ENCODE assay signal across 1 cellular context in the genomic region with DNA sequence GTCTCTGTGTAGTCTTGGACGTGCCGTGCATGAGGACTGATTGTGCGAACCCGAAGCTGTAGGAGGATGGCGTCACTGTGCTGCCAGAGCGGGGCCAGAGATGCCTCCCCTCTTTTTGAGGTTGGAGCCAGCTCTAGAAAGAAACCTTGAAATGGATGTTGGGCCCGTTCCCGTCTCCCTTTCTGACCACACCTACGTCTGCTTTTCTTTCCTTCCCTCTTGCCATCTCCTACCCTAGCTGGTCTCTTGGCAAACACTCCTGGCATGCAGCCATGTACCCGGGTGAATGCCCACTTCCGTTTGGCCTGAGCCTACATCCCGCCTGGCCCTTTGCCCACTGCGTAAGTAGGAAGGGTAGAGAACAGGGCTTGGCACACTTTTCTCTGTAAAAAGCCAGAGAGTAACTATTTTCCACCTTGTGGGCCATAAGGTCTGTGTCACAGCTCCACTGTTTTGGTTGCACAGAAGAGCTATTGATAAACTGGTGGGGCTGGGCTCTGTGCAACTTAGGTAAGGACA.
A peak's percentile ranks its signal among the peaks of the same experiment; 100 is the strongest.
TF ChIP-seq lines count a peak whose summit lies in the region.

No MANE protein-coding gene starts in this region.

TF ChIP-seq in HepG2, 621 proteins besides CTCF, POLR2A, EP300 and RAD21 (continued from another document):
- TF ChIP-seq ZNF629 (CRISPR knock-in tag; conservative IDR thresholded peaks at IDR 0.05) (no peak), HDAC2 (CRISPR knock-in tag; IDR thresholded peaks at IDR 0.05) (no peak), TCF7L2 (IDR thresholded peaks at IDR 0.05; ENCODE audit: low read depth, low read length) (no peak), ZNF530 (CRISPR knock-in tag; IDR thresholded peaks at IDR 0.05; ENCODE audit: low read depth) (no peak), ZNF382 (CRISPR knock-in tag; IDR thresholded peaks at IDR 0.05; ENCODE audit: borderline replicate concordance) (no peak), KLF12 (CRISPR knock-in tag; IDR thresholded peaks at IDR 0.05; ENCODE audit: borderline replicate concordance) (no peak), HMGA1 (CRISPR knock-in tag; conservative IDR thresholded peaks at IDR 0.05) (no peak), TBX3 (IDR thresholded peaks at IDR 0.05; ENCODE audit: borderline replicate concordance) (no peak), KLF16 (CRISPR knock-in tag; IDR thresholded peaks at IDR 0.05) (no peak), RBM22 (optimal IDR thresholded peaks at IDR 0.05; ENCODE audit: low read length) (peak; percentile 50), ZMYM4 (CRISPR knock-in tag; IDR thresholded peaks at IDR 0.05) (no peak), ZNF253 (CRISPR knock-in tag; IDR thresholded peaks at IDR 0.05; ENCODE audit: borderline replicate concordance) (no peak), FLYWCH1 (CRISPR knock-in tag; IDR thresholded peaks at IDR 0.05) (no peak), NR3C1 (CRISPR knock-in tag; IDR thresholded peaks at IDR 0.05) (no peak), TMF1 (CRISPR knock-in tag; IDR thresholded peaks at IDR 0.05; ENCODE audit: low read depth) (no peak), GATAD2A (CRISPR knock-in tag; IDR thresholded peaks at IDR 0.05) (no peak), HNRNPL (IDR thresholded peaks at IDR 0.05; ENCODE audit: low read depth, low read length) (0 out of 2 replicates have a peak, but pooled peaks have one; percentile 33), KDM3A (CRISPR knock-in tag; IDR thresholded peaks at IDR 0.05; ENCODE audit: low read depth) (no peak), ZNF225 (CRISPR knock-in tag; IDR thresholded peaks at IDR 0.05) (no peak), ZNF121 (CRISPR knock-in tag; IDR thresholded peaks at IDR 0.05) (no peak)
- TF ChIP-seq, protein P1, sequence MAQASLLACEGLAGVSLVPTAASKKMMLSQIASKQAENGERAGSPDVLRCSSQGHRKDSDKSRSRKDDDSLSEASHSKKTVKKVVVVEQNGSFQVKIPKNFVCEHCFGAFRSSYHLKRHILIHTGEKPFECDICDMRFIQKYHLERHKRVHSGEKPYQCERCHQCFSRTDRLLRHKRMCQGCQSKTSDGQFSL (CRISPR knock-in tag; IDR thresholded peaks at IDR 0.05): no peak
- TF ChIP-seq, protein P2, sequence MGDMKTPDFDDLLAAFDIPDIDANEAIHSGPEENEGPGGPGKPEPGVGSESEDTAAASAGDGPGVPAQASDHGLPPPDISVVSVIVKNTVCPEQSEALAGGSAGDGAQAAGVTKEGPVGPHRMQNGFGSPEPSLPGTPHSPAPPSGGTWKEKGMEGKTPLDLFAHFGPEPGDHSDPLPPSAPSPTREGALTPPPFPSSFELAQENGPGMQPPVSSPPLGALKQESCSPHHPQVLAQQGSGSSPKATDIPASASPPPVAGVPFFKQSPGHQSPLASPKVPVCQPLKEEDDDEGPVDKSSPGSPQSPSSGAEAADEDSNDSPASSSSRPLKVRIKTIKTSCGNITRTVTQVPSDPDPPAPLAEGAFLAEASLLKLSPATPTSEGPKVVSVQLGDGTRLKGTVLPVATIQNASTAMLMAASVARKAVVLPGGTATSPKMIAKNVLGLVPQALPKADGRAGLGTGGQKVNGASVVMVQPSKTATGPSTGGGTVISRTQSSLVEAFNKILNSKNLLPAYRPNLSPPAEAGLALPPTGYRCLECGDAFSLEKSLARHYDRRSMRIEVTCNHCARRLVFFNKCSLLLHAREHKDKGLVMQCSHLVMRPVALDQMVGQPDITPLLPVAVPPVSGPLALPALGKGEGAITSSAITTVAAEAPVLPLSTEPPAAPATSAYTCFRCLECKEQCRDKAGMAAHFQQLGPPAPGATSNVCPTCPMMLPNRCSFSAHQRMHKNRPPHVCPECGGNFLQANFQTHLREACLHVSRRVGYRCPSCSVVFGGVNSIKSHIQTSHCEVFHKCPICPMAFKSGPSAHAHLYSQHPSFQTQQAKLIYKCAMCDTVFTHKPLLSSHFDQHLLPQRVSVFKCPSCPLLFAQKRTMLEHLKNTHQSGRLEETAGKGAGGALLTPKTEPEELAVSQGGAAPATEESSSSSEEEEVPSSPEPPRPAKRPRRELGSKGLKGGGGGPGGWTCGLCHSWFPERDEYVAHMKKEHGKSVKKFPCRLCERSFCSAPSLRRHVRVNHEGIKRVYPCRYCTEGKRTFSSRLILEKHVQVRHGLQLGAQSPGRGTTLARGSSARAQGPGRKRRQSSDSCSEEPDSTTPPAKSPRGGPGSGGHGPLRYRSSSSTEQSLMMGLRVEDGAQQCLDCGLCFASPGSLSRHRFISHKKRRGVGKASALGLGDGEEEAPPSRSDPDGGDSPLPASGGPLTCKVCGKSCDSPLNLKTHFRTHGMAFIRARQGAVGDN (CRISPR knock-in tag; IDR thresholded peaks at IDR 0.05): peak; percentile 7; the same call in 1 of the 2 replicates
- TF ChIP-seq, protein P3, sequence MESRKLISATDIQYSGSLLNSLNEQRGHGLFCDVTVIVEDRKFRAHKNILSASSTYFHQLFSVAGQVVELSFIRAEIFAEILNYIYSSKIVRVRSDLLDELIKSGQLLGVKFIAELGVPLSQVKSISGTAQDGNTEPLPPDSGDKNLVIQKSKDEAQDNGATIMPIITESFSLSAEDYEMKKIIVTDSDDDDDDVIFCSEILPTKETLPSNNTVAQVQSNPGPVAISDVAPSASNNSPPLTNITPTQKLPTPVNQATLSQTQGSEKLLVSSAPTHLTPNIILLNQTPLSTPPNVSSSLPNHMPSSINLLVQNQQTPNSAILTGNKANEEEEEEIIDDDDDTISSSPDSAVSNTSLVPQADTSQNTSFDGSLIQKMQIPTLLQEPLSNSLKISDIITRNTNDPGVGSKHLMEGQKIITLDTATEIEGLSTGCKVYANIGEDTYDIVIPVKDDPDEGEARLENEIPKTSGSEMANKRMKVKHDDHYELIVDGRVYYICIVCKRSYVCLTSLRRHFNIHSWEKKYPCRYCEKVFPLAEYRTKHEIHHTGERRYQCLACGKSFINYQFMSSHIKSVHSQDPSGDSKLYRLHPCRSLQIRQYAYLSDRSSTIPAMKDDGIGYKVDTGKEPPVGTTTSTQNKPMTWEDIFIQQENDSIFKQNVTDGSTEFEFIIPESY (CRISPR knock-in tag; IDR thresholded peaks at IDR 0.05): peak; percentile 19; the same call in 1 of the 2 replicates
- TF ChIP-seq, protein P4, sequence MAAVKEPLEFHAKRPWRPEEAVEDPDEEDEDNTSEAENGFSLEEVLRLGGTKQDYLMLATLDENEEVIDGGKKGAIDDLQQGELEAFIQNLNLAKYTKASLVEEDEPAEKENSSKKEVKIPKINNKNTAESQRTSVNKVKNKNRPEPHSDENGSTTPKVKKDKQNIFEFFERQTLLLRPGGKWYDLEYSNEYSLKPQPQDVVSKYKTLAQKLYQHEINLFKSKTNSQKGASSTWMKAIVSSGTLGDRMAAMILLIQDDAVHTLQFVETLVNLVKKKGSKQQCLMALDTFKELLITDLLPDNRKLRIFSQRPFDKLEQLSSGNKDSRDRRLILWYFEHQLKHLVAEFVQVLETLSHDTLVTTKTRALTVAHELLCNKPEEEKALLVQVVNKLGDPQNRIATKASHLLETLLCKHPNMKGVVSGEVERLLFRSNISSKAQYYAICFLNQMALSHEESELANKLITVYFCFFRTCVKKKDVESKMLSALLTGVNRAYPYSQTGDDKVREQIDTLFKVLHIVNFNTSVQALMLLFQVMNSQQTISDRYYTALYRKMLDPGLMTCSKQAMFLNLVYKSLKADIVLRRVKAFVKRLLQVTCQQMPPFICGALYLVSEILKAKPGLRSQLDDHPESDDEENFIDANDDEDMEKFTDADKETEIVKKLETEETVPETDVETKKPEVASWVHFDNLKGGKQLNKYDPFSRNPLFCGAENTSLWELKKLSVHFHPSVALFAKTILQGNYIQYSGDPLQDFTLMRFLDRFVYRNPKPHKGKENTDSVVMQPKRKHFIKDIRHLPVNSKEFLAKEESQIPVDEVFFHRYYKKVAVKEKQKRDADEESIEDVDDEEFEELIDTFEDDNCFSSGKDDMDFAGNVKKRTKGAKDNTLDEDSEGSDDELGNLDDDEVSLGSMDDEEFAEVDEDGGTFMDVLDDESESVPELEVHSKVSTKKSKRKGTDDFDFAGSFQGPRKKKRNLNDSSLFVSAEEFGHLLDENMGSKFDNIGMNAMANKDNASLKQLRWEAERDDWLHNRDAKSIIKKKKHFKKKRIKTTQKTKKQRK (IDR thresholded peaks at IDR 0.05; ENCODE audit: low read length): no peak
- TF ChIP-seq, protein P5, sequence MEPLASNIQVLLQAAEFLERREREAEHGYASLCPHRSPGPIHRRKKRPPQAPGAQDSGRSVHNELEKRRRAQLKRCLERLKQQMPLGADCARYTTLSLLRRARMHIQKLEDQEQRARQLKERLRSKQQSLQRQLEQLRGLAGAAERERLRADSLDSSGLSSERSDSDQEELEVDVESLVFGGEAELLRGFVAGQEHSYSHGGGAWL (CRISPR knock-in tag; IDR thresholded peaks at IDR 0.05): no peak
TF ChIP-seq in HepG2: peak in this region for 4.
